Comparison of ENCODE assay signal across 8 cellular contexts in the genomic region with DNA sequence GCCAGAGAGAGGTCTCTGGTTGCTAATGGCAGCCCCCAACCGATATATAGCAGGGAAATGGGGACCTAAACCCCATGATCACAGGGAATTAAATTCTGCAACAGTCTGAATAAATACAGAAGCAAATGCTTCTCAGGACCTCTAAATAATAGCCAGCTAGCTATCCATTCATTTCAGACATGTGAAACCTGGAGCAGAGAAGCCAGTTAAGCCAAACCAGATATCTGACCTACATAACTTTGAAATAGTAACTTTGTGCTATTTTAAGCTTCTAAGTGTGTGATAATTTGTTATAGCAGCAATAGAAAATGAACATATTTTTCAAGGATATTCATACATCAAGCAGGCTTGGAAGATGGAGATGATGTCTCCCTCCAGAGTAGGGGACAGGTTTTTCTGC.
"Had no signal": no experiment of that assay in that cellular context is flagged by ENCODE, and none has a peak within 500 bp of the region (broad histone marks: within the 10 kb centered on the region; RNA-seq: fewer than 3 reads in every experiment).

No MANE protein-coding gene starts in this region.

- ATAC-seq: HCT116, HepG2 had no signal

- H3K4me1 ChIP-seq: HAP-1 had no signal

- H3K9me3 ChIP-seq: HAP-1 had no signal

- DNase-seq: GM23248, GOT3, H7, HFFc6 had no signal

- H3K36me3 ChIP-seq: HAP-1 had no signal

- H3K27ac ChIP-seq: GM23248, HL-60 had no signal

- H3K4me3 ChIP-seq: GM23248, HAP-1 had no signal

- H2AFZ ChIP-seq: GM23248 had no signal
